ENCODE assay signal across 1 cellular context in genomic region chr9:37678789-37679273, GRCh38.
TF ChIP-seq lines count a peak whose summit lies in the region.

No MANE protein-coding gene starts in this region.

TF ChIP-seq in HCT116, 20 proteins besides CTCF, POLR2A, EP300 and RAD21 (continued from another document):
- no peak for TF ChIP-seq REST (IDR thresholded peaks at IDR 0.05; ENCODE audit: low read depth)
- no peak for TF ChIP-seq JUND (IDR thresholded peaks at IDR 0.05)
- no peak for TF ChIP-seq ZNF274 (IDR thresholded peaks at IDR 0.05; ENCODE audit: low read depth, low read length)
- TF ChIP-seq ELF1 (IDR thresholded peaks at IDR 0.05; ENCODE audit: borderline replicate concordance, low read depth), result no peak
- TF ChIP-seq FOSL1 (IDR thresholded peaks at IDR 0.05; ENCODE audit: low read depth), result no peak
- no peak for TF ChIP-seq YY1 (IDR thresholded peaks at IDR 0.05; ENCODE audit: extremely low read depth, insufficient replicate concordance, low read depth, low read length)
- TF ChIP-seq ZFX (IDR thresholded peaks at IDR 0.05), result no peak
- no peak for TF ChIP-seq ATF3 (IDR thresholded peaks at IDR 0.05)
- TF ChIP-seq SRF (IDR thresholded peaks at IDR 0.05; ENCODE audit: low read depth), result no peak
- TF ChIP-seq CBX3 (IDR thresholded peaks at IDR 0.05; ENCODE audit: low read depth), result no peak
- no peak for TF ChIP-seq POLR2AphosphoS5 (IDR thresholded peaks at IDR 0.05; ENCODE audit: low read depth, low read length)
- no peak for TF ChIP-seq EGR1 (IDR thresholded peaks at IDR 0.05; ENCODE audit: low read depth)
- no peak for TF ChIP-seq EZH2 (IDR thresholded peaks at IDR 0.05)
